In genomic region chr12:103929909-103930786, GRCh38 we compare ENCODE assay signal across 1 cellular context.
TF ChIP-seq lines count a peak whose summit lies in the region.

Gene HSP90B1, plus strand, starts transcription at chr12:103930410. Its CDS starts 106 bp downstream, at chr12:103930516.

TF ChIP-seq in H1, 55 proteins besides CTCF, POLR2A, EP300 and RAD21 (continued from another document):
- peak; percentile 98 for TF ChIP-seq POLR2AphosphoS5 (IDR thresholded peaks at IDR 0.05; ENCODE audit: low read depth, low read length)
- TF ChIP-seq NANOG (IDR thresholded peaks at IDR 0.05; ENCODE audit: insufficient read depth, low read depth, low read length, poor library complexity, severe bottlenecking): no peak
- no peak for TF ChIP-seq RXRA (IDR thresholded peaks at IDR 0.05; ENCODE audit: insufficient read depth, low read depth, low read length)
- TF ChIP-seq CTBP2 (IDR thresholded peaks at IDR 0.05; ENCODE audit: borderline replicate concordance, insufficient read depth, insufficient read length, low read length): no peak
- peak; percentile 54 to 57; a peak in 1 of 4 replicates for TF ChIP-seq SIN3A (conservative IDR thresholded peaks at IDR 0.05 in 1 of 2, IDR thresholded peaks at IDR 0.05 in 1 of 2; ENCODE audit: low read depth in 1 of 2, low read length in 2 of 2)
- no peak for TF ChIP-seq TEAD4 (IDR thresholded peaks at IDR 0.05; ENCODE audit: low read depth, low read length)
- TF ChIP-seq RFX5 (IDR thresholded peaks at IDR 0.05; ENCODE audit: borderline replicate concordance, low read depth, low read length): no peak
- TF ChIP-seq MAFK (IDR thresholded peaks at IDR 0.05; ENCODE audit: low read depth, low read length): no peak
- peak; percentile 29 for TF ChIP-seq ASH2L (IDR thresholded peaks at IDR 0.05; ENCODE audit: low read length)
- no peak for TF ChIP-seq NRF1 (IDR thresholded peaks at IDR 0.05; ENCODE audit: low read depth, low read length)
- TF ChIP-seq ATF3 (IDR thresholded peaks at IDR 0.05; ENCODE audit: insufficient read depth, low read depth, low read length): no peak
- TF ChIP-seq BRCA1 (IDR thresholded peaks at IDR 0.05; ENCODE audit: low read depth, low read length): no peak
- TF ChIP-seq TCF12 (IDR thresholded peaks at IDR 0.05; ENCODE audit: low read depth, low read length): no peak
- no peak for TF ChIP-seq KDM5A (IDR thresholded peaks at IDR 0.05; ENCODE audit: low read length)
- TF ChIP-seq EZH2 (IDR thresholded peaks at IDR 0.05; ENCODE audit: low read depth, low read length, severe bottlenecking): no peak
- TF ChIP-seq SIX5 (IDR thresholded peaks at IDR 0.05; ENCODE audit: low read depth, low read length): no peak
- peak; percentile 91 for TF ChIP-seq TAF1 (IDR thresholded peaks at IDR 0.05; ENCODE audit: low read depth, low read length)
- TF ChIP-seq BCL11A (IDR thresholded peaks at IDR 0.05; ENCODE audit: low read depth in 2 of 2, low read length in 2 of 2): no peak
- no peak for TF ChIP-seq HDAC6 (IDR thresholded peaks at IDR 0.05; ENCODE audit: low read depth, low read length)
- peak; percentile 95 for TF ChIP-seq SP1 (IDR thresholded peaks at IDR 0.05; ENCODE audit: low read depth, low read length)
- TF ChIP-seq EGR1 (IDR thresholded peaks at IDR 0.05; ENCODE audit: borderline replicate concordance, low read depth, low read length): peak; percentile 69; the same call in 1 of the 2 replicates
- TF ChIP-seq ATF2 (IDR thresholded peaks at IDR 0.05; ENCODE audit: low read length): no peak
- no peak for TF ChIP-seq FOSL1 (IDR thresholded peaks at IDR 0.05; ENCODE audit: insufficient read depth, low read depth, low read length)
- TF ChIP-seq CHD7 (IDR thresholded peaks at IDR 0.05; ENCODE audit: insufficient replicate concordance, low read length): no peak
- peak; percentile 86 for TF ChIP-seq PHF8 (conservative IDR thresholded peaks at IDR 0.05; ENCODE audit: low read depth, low read length)
- no peak for TF ChIP-seq RBBP5 (IDR thresholded peaks at IDR 0.05; ENCODE audit: borderline replicate concordance, low read depth, low read length)
- TF ChIP-seq TBP (IDR thresholded peaks at IDR 0.05; ENCODE audit: low read depth, low read length): peak; percentile 91
- no peak for TF ChIP-seq SRF (IDR thresholded peaks at IDR 0.05; ENCODE audit: low read depth, low read length)
- TF ChIP-seq POU5F1 (IDR thresholded peaks at IDR 0.05; ENCODE audit: low read depth, low read length): no peak
- TF ChIP-seq TAF7 (optimal IDR thresholded peaks at IDR 0.05; ENCODE audit: borderline replicate concordance, low read depth, low read length): peak; percentile 95
- TF ChIP-seq KDM4A (IDR thresholded peaks at IDR 0.05; ENCODE audit: low read depth, low read length, severe bottlenecking): peak; percentile 63
- no peak for TF ChIP-seq RNF2 (IDR thresholded peaks at IDR 0.05; ENCODE audit: borderline replicate concordance, low read depth, low read length, missing control alignments, poor library complexity, severe bottlenecking)
- TF ChIP-seq SIRT6 (IDR thresholded peaks at IDR 0.05; ENCODE audit: low read length): no peak
- peak; percentile 18; the same call in 1 of the 2 replicates for TF ChIP-seq GABPA (IDR thresholded peaks at IDR 0.05; ENCODE audit: borderline replicate concordance, insufficient read depth, low read length)
- peak; percentile 88 for TF ChIP-seq CHD2 (IDR thresholded peaks at IDR 0.05; ENCODE audit: low read length)
- no peak for TF ChIP-seq CHD1 (IDR thresholded peaks at IDR 0.05; ENCODE audit: low read depth, low read length)
- TF ChIP-seq E2F6 (IDR thresholded peaks at IDR 0.05): 0 out of 2 replicates have a peak, but pooled peaks have one; percentile 21
- no peak; the same call in 1 of the 2 replicates for TF ChIP-seq SP2 (IDR thresholded peaks at IDR 0.05; ENCODE audit: low read length)
- no peak for TF ChIP-seq USF2 (IDR thresholded peaks at IDR 0.05; ENCODE audit: low read length)
- TF ChIP-seq JUND (IDR thresholded peaks at IDR 0.05; ENCODE audit: low read length): no peak
- no peak for TF ChIP-seq CBX8 (IDR thresholded peaks at IDR 0.05; ENCODE audit: borderline replicate concordance, low read depth, low read length)
- TF ChIP-seq SUZ12 (IDR thresholded peaks at IDR 0.05; ENCODE audit: low read length): no peak
- TF ChIP-seq BACH1 (IDR thresholded peaks at IDR 0.05; ENCODE audit: low read length): peak; percentile 53; the same call in 1 of the 2 replicates
- TF ChIP-seq ZNF274 (IDR thresholded peaks at IDR 0.05; ENCODE audit: borderline replicate concordance, extremely low read depth, low read length): no peak
- no peak for TF ChIP-seq SP4 (IDR thresholded peaks at IDR 0.05; ENCODE audit: low read length)
- TF ChIP-seq JUN (IDR thresholded peaks at IDR 0.05; ENCODE audit: low read depth, low read length): no peak
- TF ChIP-seq CEBPB (IDR thresholded peaks at IDR 0.05; ENCODE audit: low read depth, low read length): no peak
- no peak for TF ChIP-seq GTF2F1 (IDR thresholded peaks at IDR 0.05; ENCODE audit: borderline replicate concordance, low read depth, low read length)
- TF ChIP-seq YY1 (IDR thresholded peaks at IDR 0.05; ENCODE audit: low read depth, low read length): 0 out of 2 replicates have a peak, but pooled peaks have one; percentile 16
- peak; percentile 76 for TF ChIP-seq CREB1 (IDR thresholded peaks at IDR 0.05)
- TF ChIP-seq MAX (IDR thresholded peaks at IDR 0.05): peak; percentile 88
- TF ChIP-seq CBX5 (IDR thresholded peaks at IDR 0.05; ENCODE audit: low read depth, low read length): no peak
TF ChIP-seq in H1: peak in this region for 18.
